ENCODE assay signal across 8 cellular contexts in genomic region chr17:61416540-61417363, GRCh38. TPM values are rescaled to one million over a fixed set of nuclear protein-coding genes. Genes with fewer than 3 reads are reported as not detected.
DNase-seq lines count a peak whose midpoint lies in the region; ATAC-seq, FAIRE-seq and TF ChIP-seq lines count a peak whose summit lies in the region.

No MANE protein-coding gene starts in this region.

- H4K5ac ChIP-seq in H1 (ENCODE audit: insufficient read length, low read depth, low read length): no peak overlapping the region

- H3K9me3 ChIP-seq in H1 (ENCODE audit: insufficient read depth in 2 of 2, low read depth in 1 of 2, low read length in 1 of 2) (no peaks in the 10 kb centered on the region), lung (ENCODE audit: control insufficient read depth in 2 of 2, insufficient read depth in 1 of 2, low read length in 1 of 2) (no peaks in the 10 kb centered on the region)

- peaks cover 14% of the 10 kb centered on the region for H3K23me2 ChIP-seq in H1 (ENCODE audit: low read depth, low read length)

- no peak overlapping the region for H4K8ac ChIP-seq in H1 (ENCODE audit: extremely low read depth, insufficient read depth, low read length)

- POLR2A ChIA-PET in activated CD4-positive, alpha-beta T cell treated with anti-CD3 and anti-CD28 coated beads, Interleukin-2, amount 10 ng/mL, durations not matched to agents 7 days and 5 days (lab: Charles Lee): no interaction called here
- POLR2A ChIA-PET in H1 (lab: Charles Lee; ENCODE audit: partially characterized antibody): no interaction called here

- TF ChIP-seq EP300 in H1 (IDR thresholded peaks at IDR 0.05; ENCODE audit: borderline replicate concordance in 1 of 2, low read depth in 2 of 2, low read length in 2 of 2): no peak

- H3K4me3 ChIP-seq in H1 (ENCODE audit: extremely low read depth in 1 of 4, insufficient read depth in 2 of 4, low read depth in 3 of 4, low read length in 4 of 4): peak overlapping the region; percentile 24 to 56 (median 29); a peak in 6 of 8 replicates
- H3K4me3 ChIP-seq in lung: no peak overlapping the region

- ATAC-seq in HG02885 (IDR thresholded peaks at IDR 0.05; ENCODE audit: poor library complexity, unreplicated experiment) (peak; percentile 42), lung (ENCODE audit: insufficient read depth, low FRiP score) (peak; percentile 65), GM19324 (IDR thresholded peaks at IDR 0.05; ENCODE audit: low FRiP score, unreplicated experiment) (no peak)

- 0 out of 2 replicates have a peak overlapping the region, but pooled peaks have one; percentile 35 for H2BK5ac ChIP-seq in H1 (ENCODE audit: low read depth, low read length)

- TF ChIP-seq RAD21 in H1 (IDR thresholded peaks at IDR 0.05 in 1 of 2, conservative IDR thresholded peaks at IDR 0.05 in 1 of 2; ENCODE audit: low read depth in 2 of 2, low read length in 2 of 2): peak; percentile 90 to 91

- no peaks in the 10 kb centered on the region for H3K79me2 ChIP-seq in H1 (ENCODE audit: control insufficient read depth in 1 of 2, insufficient read depth in 2 of 2, low read length in 2 of 2)

- H3K79me1 ChIP-seq in H1 (ENCODE audit: low read depth, low read length): no peaks in the 10 kb centered on the region

- H3K18ac ChIP-seq in H1 (ENCODE audit: extremely low read depth, low read length): peak overlapping the region; percentile 32; the same call in 1 of the 2 replicates

- H3K27ac ChIP-seq in H1 (ENCODE audit: low read depth, low read length) (no peak overlapping the region), lung (ENCODE audit: low read depth in 1 of 2, low read length in 1 of 2) (peak overlapping the region in 1 of 2 donors; percentile 70)

- peak overlapping the region; percentile 81; the same call in 1 of the 2 replicates for H2BK15ac ChIP-seq in H1 (ENCODE audit: low read length)

- H3K36me3 ChIP-seq in H1 (ENCODE audit: control insufficient read depth in 2 of 4, insufficient read depth in 4 of 4, low read length in 3 of 4): no peaks in the 10 kb centered on the region
- H3K36me3 ChIP-seq in lung (ENCODE audit: control insufficient read depth in 2 of 2, insufficient read depth in 2 of 2, low read length in 2 of 2): no peaks in the 10 kb centered on the region

- no peak overlapping the region for H3K9ac ChIP-seq in H1 (replicated peaks in 1 of 4; ENCODE audit: extremely low read depth in 1 of 4, low read depth in 3 of 4, low read length in 3 of 4)

- no peaks in the 10 kb centered on the region for H4K20me1 ChIP-seq in H1 (replicated peaks in 1 of 2; ENCODE audit: control insufficient read depth in 1 of 2, insufficient read depth in 2 of 2, low read length in 2 of 2)

- TF ChIP-seq CTCF in H1 (IDR thresholded peaks at IDR 0.05; ENCODE audit: control extremely low read depth in 1 of 3, insufficient read depth in 1 of 3, low read depth in 1 of 3, low read length in 3 of 3): peak; percentile 91 to 98 (median 98)
- peak; percentile 80 for TF ChIP-seq CTCF in lung (IDR thresholded peaks at IDR 0.05; ENCODE audit: control extremely low read depth, extremely low read depth)

- no peak overlapping the region for H4K91ac ChIP-seq in H1 (replicated peaks; ENCODE audit: insufficient read length, low read length)

- no peak overlapping the region for H3K27ac Mint-ChIP-seq in activated CD4-positive, alpha-beta T cell treated with anti-CD3 and anti-CD28 coated beads, Interleukin-2, amount 10 ng/mL, durations not matched to agents 7 days and 5 days

- H2BK12ac ChIP-seq in H1 (ENCODE audit: low read depth, low read length): peak overlapping the region; percentile 60; the same call in 1 of the 2 replicates

- peaks cover 46% of the 10 kb centered on the region for H3K27me3 Mint-ChIP-seq in activated CD4-positive, alpha-beta T cell treated with anti-CD3 and anti-CD28 coated beads, Interleukin-2, amount 10 ng/mL, durations not matched to agents 7 days and 5 days

- H2BK20ac ChIP-seq in H1 (ENCODE audit: low read length): no peak overlapping the region

- peak; percentile 48 for DNase-seq in DMS 273 treated with DMSO at 0.1 percent for 48 hours (lab: John Stamatoyannopoulos, UW)
- DNase-seq in NCI-H524 (lab: John Stamatoyannopoulos, UW): peak; percentile 85 to 87
- peak; percentile 60 for DNase-seq in activated CD4-positive, alpha-beta T cell treated with anti-CD3 and anti-CD28 coated beads, Interleukin-2, amount 10 ng/mL, durations not matched to agents 7 days and 5 days
- peak; percentile 85 to 95 for DNase-seq in H1 (ENCODE audit: low read depth in 1 of 2, low spot score in 2 of 2)
- peak; percentile 87 for DNase-seq in lung (ENCODE audit: low spot score)
- peak; percentile 82 for DNase-seq in stimulated activated CD8-positive, alpha-beta memory T cell treated with anti-CD3 and anti-CD28 coated beads, Interleukin-4, amount 100 ng/mL, for 48 hours

- peaks cover 2% of the 10 kb centered on the region for H3K4me1 Mint-ChIP-seq in activated CD4-positive, alpha-beta T cell treated with anti-CD3 and anti-CD28 coated beads, Interleukin-2, amount 10 ng/mL, durations not matched to agents 7 days and 5 days

- H2AK5ac ChIP-seq in H1 (ENCODE audit: low read depth, low read length): 0 out of 2 replicates have a peak overlapping the region, but pooled peaks have one; percentile 19

- H3K4ac ChIP-seq in H1 (replicated peaks; ENCODE audit: insufficient read length, low read depth, low read length): no peak overlapping the region

- H3K9me3 Mint-ChIP-seq in activated CD4-positive, alpha-beta T cell treated with anti-CD3 and anti-CD28 coated beads, Interleukin-2, amount 10 ng/mL, durations not matched to agents 7 days and 5 days: no peaks in the 10 kb centered on the region

- H3K4me3 Mint-ChIP-seq in activated CD4-positive, alpha-beta T cell treated with anti-CD3 and anti-CD28 coated beads, Interleukin-2, amount 10 ng/mL, durations not matched to agents 7 days and 5 days: no peak overlapping the region

- H3K27me3 ChIP-seq in H1 (replicated peaks in 1 of 4; ENCODE audit: control insufficient read depth in 3 of 4, extremely low read depth in 1 of 4, insufficient read depth in 3 of 4, low read length in 3 of 4) (peaks cover 0 to 52% (median 45%) of the 10 kb centered on the region in 4 experiments; a peak in 6 of 7 replicates), lung (ENCODE audit: control insufficient read depth, insufficient read depth) (peaks cover 4% of the 10 kb centered on the region)

- H3K4me2 ChIP-seq in H1 (ENCODE audit: insufficient read depth in 1 of 2, low read depth in 2 of 2, low read length in 2 of 2): peak overlapping the region; percentile 52 to 86

- H3K23ac ChIP-seq in H1 (ENCODE audit: insufficient read length): no peak overlapping the region

- no peak for TF ChIP-seq POLR2A in H1 (IDR thresholded peaks at IDR 0.05; ENCODE audit: control extremely low read depth in 1 of 2, low read depth in 2 of 2, low read length in 2 of 2)

- FAIRE-seq in H1 (lab: Jason Lieb, UNC): no peak

- H2AFZ ChIP-seq in H1 (ENCODE audit: low read length): no peak overlapping the region; the same call in 1 of the 2 replicates

- WGBS in H1 (ENCODE audit: extremely low coverage in 1 of 2, insufficient coverage in 1 of 2, insufficient read length in 1 of 2, insufficient replicate concordance in 2 of 2, low coverage in 1 of 2, low lambda C conversion rate in 2 of 2, missing lambda C conversion rate in 1 of 2), 2 experiments: 20% methylated on average over 29 of the region's 43 CpGs; no CpG with 5 or more reads in 1 of the 2 experiments
- WGBS in lung, 2 donors: 19 to 22% methylated on average over 43 of the region's 43 CpGs

- no peak overlapping the region for H3K56ac ChIP-seq in H1 (replicated peaks; ENCODE audit: insufficient read length, low read depth, low read length)

- H3K36me3 Mint-ChIP-seq in activated CD4-positive, alpha-beta T cell treated with anti-CD3 and anti-CD28 coated beads, Interleukin-2, amount 10 ng/mL, durations not matched to agents 7 days and 5 days (ENCODE audit: low read depth): no peaks in the 10 kb centered on the region

- H3K14ac ChIP-seq in H1 (ENCODE audit: insufficient read length): no peak overlapping the region

- no peak overlapping the region for H2BK120ac ChIP-seq in H1 (replicated peaks; ENCODE audit: low read depth, low read length)

- CTCF ChIA-PET in activated CD4-positive, alpha-beta T cell treated with anti-CD3 and anti-CD28 coated beads, Interleukin-2, amount 10 ng/mL, durations not matched to agents 7 days and 5 days (lab: Charles Lee): interaction anchor here (0.7 kb wide), 1 partner anchor 12 kb away, joined by 4 read pairs; no protein-coding TSS in a partner anchor
- CTCF ChIA-PET in H1 (lab: Charles Lee; ENCODE audit: partially characterized antibody): interaction anchor here (0.6 to 8.8 kb wide), 22 partner anchors 10 to 492 kb away, joined by 3 to 108 read pairs (median 4); partner anchors contain the start of gene TBX4

- H3K4me1 ChIP-seq in H1 (replicated peaks in 1 of 4; ENCODE audit: control insufficient read depth in 3 of 4, insufficient read depth in 4 of 4, low read length in 3 of 4) (peaks cover 0 to 11% (median 3%) of the 10 kb centered on the region in 4 experiments; a peak in 4 of 7 replicates), lung (ENCODE audit: control insufficient read depth in 2 of 2, insufficient read depth in 2 of 2, low read length in 2 of 2) (peaks cover 0 to 7% of the 10 kb centered on the region in 2 donors)

RNA-seq across cellular contexts. Expression of gene TBX2, which starts 17.1 kb away (rescaled TPM):
- not detected for total RNA-seq in activated CD4-positive, alpha-beta T cell treated with anti-CD3 and anti-CD28 coated beads, Interleukin-2, amount 10 ng/mL, durations not matched to agents 7 days and 5 days
- total RNA-seq in H1 (2021; fragmentation: NEBNext Ultra II Directional; extraction: Animal tissue kit (Norgen Biotek cat#: 25700)): not detected in 2 replicates
- 0.02 TPM in 1 of 2 replicates, not detected in the other for polyA plus RNA-seq in H1 (2011; rRNA removed)
- not detected for polyA plus RNA-seq in H1 (2011; cell fraction: cytosol; rRNA removed)
- not detected for polyA plus RNA-seq in H1 (2011; cell fraction: nucleus; rRNA removed)
- 0.09 TPM in 1 of 4 replicates, not detected in the others for polyA plus RNA-seq in H1 (2012, experiment 1 of 2)
- not detected for polyA plus RNA-seq in H1 (2012, experiment 2 of 2)
- polyA plus RNA-seq in H1 (2013, experiment 1 of 2): not detected
- not detected for polyA plus RNA-seq in H1 (2013, experiment 2 of 2)
- polyA minus RNA-seq in H1 (2011; rRNA and poly(A)+ RNA removed): not detected in 2 replicates
- polyA minus RNA-seq in H1 (2011; cell fraction: cytosol; rRNA and poly(A)+ RNA removed): not detected
- polyA minus RNA-seq in H1 (2011; cell fraction: nucleus; rRNA and poly(A)+ RNA removed): not detected
- total RNA-seq in lung: 100 to 1,000 TPM; 106 to 155 TPM
- 10 to 100 TPM; 44.5 to 52.2 TPM for polyA plus RNA-seq in lung

RNA-seq across cellular contexts. Expression of gene TBX4, which starts 35.5 kb away (rescaled TPM):
- not detected for total RNA-seq in activated CD4-positive, alpha-beta T cell treated with anti-CD3 and anti-CD28 coated beads, Interleukin-2, amount 10 ng/mL, durations not matched to agents 7 days and 5 days
- not detected in 2 replicates for total RNA-seq in H1 (2021; fragmentation: NEBNext Ultra II Directional; extraction: Animal tissue kit (Norgen Biotek cat#: 25700))
- polyA plus RNA-seq in H1 (2011; rRNA removed): 0.02 TPM in 1 of 2 replicates, not detected in the other
- not detected for polyA plus RNA-seq in H1 (2011; cell fraction: cytosol; rRNA removed)
- not detected for polyA plus RNA-seq in H1 (2011; cell fraction: nucleus; rRNA removed)
- polyA plus RNA-seq in H1 (2012, experiment 1 of 2): 0.15 to 0.34 TPM in 2 of 4 replicates, not detected in the others
- polyA plus RNA-seq in H1 (2012, experiment 2 of 2): 0.04 TPM
- polyA plus RNA-seq in H1 (2013, experiment 1 of 2): not detected
- polyA plus RNA-seq in H1 (2013, experiment 2 of 2): 0.02 TPM
- not detected in 2 replicates for polyA minus RNA-seq in H1 (2011; rRNA and poly(A)+ RNA removed)
- not detected for polyA minus RNA-seq in H1 (2011; cell fraction: cytosol; rRNA and poly(A)+ RNA removed)
- not detected for polyA minus RNA-seq in H1 (2011; cell fraction: nucleus; rRNA and poly(A)+ RNA removed)
- total RNA-seq in lung: 10 to 100 TPM; 28.7 to 53.7 TPM
- 10 to 100 TPM in 1 of 2 donors, 1 to 10 TPM in 1; 6.1 to 15.3 TPM for polyA plus RNA-seq in lung

Comparison
In these comparisons a context has a peak if more than half of its experiments do, and no peak if none do; other contexts are left out.
1. RNA of gene TBX2, which starts 17.1 kb away (total RNA-seq): 106 to 155 TPM in lung; not detected in H1 and not detected in activated CD4-positive, alpha-beta T cell treated with anti-CD3 and anti-CD28 coated beads, Interleukin-2, amount 10 ng/mL, durations not matched to agents 7 days and 5 days; every median in the first group is over 100 times any median in the second.
2. RNA of gene TBX4, which starts 35.5 kb away (total RNA-seq): 28.7 to 53.7 TPM in lung; not detected in H1 and not detected in activated CD4-positive, alpha-beta T cell treated with anti-CD3 and anti-CD28 coated beads, Interleukin-2, amount 10 ng/mL, durations not matched to agents 7 days and 5 days; every median in the first group is over 10 times any median in the second.
3. Peak in every context shown above with its lines, with median percentiles within 50 percentile points of each other: DNase-seq.